In genomic region chr10:130659528-130659927, GRCh38 we compare ENCODE assay signal across 27 cellular contexts.
"Had no signal": no experiment of that assay in that cellular context is flagged by ENCODE, and none has a peak within 500 bp of the region (broad histone marks: within the 10 kb centered on the region; RNA-seq: fewer than 3 reads in every experiment).

No MANE protein-coding gene starts in this region.

- H3K27me3 Mint-ChIP-seq: effector memory CD8-positive, alpha-beta T cell had no signal

- H3K4me1 ChIP-seq: colonic mucosa, esophagus squamous epithelium, gastrocnemius medialis, heart right ventricle, left ventricle myocardium inferior, lower lobe of right lung had no signal

- DNase-seq: cerebellar nuclear complex; colonic mucosa; cortex of kidney; effector CD8-positive, alpha-beta T cell; effector memory CD8-positive, alpha-beta T cell; endodermal cell; erythroblast; esophagus squamous epithelium; foreskin fibroblast; foreskin melanocyte; gastrocnemius medialis; glutamatergic neuron; head of caudate nucleus; heart right ventricle; hippocampal formation; kidney; kidney glomerular epithelial cell; left colon; left ventricle myocardium inferior; lower lobe of right lung; mesenchymal stem cell; mucosa of descending colon had no signal

- H3K36me3 Mint-ChIP-seq: mesothelial cell of epicardium had no signal

- H3K4me3 Mint-ChIP-seq: dendritic cell treated with granulocyte-macrophage colony-stimulating factor and Interleukin-4, amounts not matched to agents 40 ng/mL and 50 ng/mL, for 4 days; effector memory CD8-positive, alpha-beta T cell; endodermal cell; mesothelial cell of epicardium had no signal

- H3K4me3 ChIP-seq: colonic mucosa, esophagus squamous epithelium, gastrocnemius medialis, heart right ventricle, left ventricle myocardium inferior, lower lobe of right lung, mucosa of descending colon had no signal

- H3K9me3 ChIP-seq: colonic mucosa, esophagus squamous epithelium, gastrocnemius medialis, heart right ventricle, left ventricle myocardium inferior, lower lobe of right lung had no signal

- H3K27ac Mint-ChIP-seq: dendritic cell treated with granulocyte-macrophage colony-stimulating factor and Interleukin-4, amounts not matched to agents 40 ng/mL and 50 ng/mL, for 4 days; effector memory CD8-positive, alpha-beta T cell; endodermal cell; mesothelial cell of epicardium had no signal

- ATAC-seq: effector memory CD8-positive, alpha-beta T cell; esophagus mucosa; gastrocnemius medialis; heart right ventricle; left colon; left lobe of liver; lower lobe of right lung; mucosa of descending colon had no signal

- H3K27ac ChIP-seq: colonic mucosa, epithelial cell of prostate, esophagus squamous epithelium, gastrocnemius medialis, heart right ventricle, left ventricle myocardium inferior, lower lobe of right lung had no signal

- H3K9me3 Mint-ChIP-seq: dendritic cell treated with granulocyte-macrophage colony-stimulating factor and Interleukin-4, amounts not matched to agents 40 ng/mL and 50 ng/mL, for 4 days; endodermal cell; mesothelial cell of epicardium had no signal

- H3K27me3 ChIP-seq: colonic mucosa, esophagus squamous epithelium, gastrocnemius medialis had no signal

- H3K36me3 ChIP-seq: colonic mucosa, esophagus squamous epithelium, gastrocnemius medialis, heart right ventricle, left ventricle myocardium inferior, lower lobe of right lung had no signal
